11 cellular contexts compared by ENCODE assay signal in genomic region chr1:68720476-68720875, GRCh38.
"Had no signal": no experiment of that assay in that cellular context is flagged by ENCODE, and none has a peak within 500 bp of the region (broad histone marks: within the 10 kb centered on the region; RNA-seq: fewer than 3 reads in every experiment).

No MANE protein-coding gene starts in this region.

- H3K4me1 ChIP-seq: HAP-1 had no signal

- H3K4me2 ChIP-seq: GM23338 had no signal

- H3K9me3 ChIP-seq: HAP-1 had no signal

- H3K27ac ChIP-seq: GM23248 had no signal

- FAIRE-seq: H1, H54 had no signal

- DNase-seq: GM23248, GOT3, H7, H9, HCEC 1CT, HFFc6 had no signal

- H3K4me3 ChIP-seq: GM23248, GM23338, HAP-1 had no signal

- H3K9ac ChIP-seq: GM23248 had no signal

- ATAC-seq: GM23338, HCT116 had no signal

- H3K36me3 ChIP-seq: HAP-1 had no signal

- H2AFZ ChIP-seq: GM23248, GM23338 had no signal
